In genomic region chr1:181106022-181106312, GRCh38 we compare ENCODE assay signal across 8 cellular contexts. TPM values are rescaled to one million over a fixed set of nuclear protein-coding genes. Genes with fewer than 3 reads are reported as not detected.
DNase-seq lines count a peak whose midpoint lies in the region; ATAC-seq and TF ChIP-seq lines count a peak whose summit lies in the region.

No MANE protein-coding gene starts in this region.

- no peak for TF ChIP-seq CTCF in left ventricle myocardium inferior (IDR thresholded peaks at IDR 0.05; ENCODE audit: borderline replicate concordance)
- TF ChIP-seq CTCF in body of pancreas (IDR thresholded peaks at IDR 0.05) = no peak
- TF ChIP-seq CTCF in uterus (IDR thresholded peaks at IDR 0.05) = no peak

- H3K36me3 Mint-ChIP-seq in naive thymus-derived CD4-positive, alpha-beta T cell = no peaks in the 10 kb centered on the region

- H3K9me3 ChIP-seq in left ventricle myocardium inferior (replicated peaks) (no peaks in the 10 kb centered on the region), body of pancreas (no peaks in the 10 kb centered on the region), uterus (no peaks in the 10 kb centered on the region)
- no peaks in the 10 kb centered on the region for H3K9me3 ChIP-seq in naive thymus-derived CD4-positive, alpha-beta T cell (ENCODE audit: control insufficient read depth in 2 of 3, low read length in 3 of 3)

- peaks cover 17 to 70% (median 55%) of the 10 kb centered on the region in 7 donors for H3K4me1 Mint-ChIP-seq in naive thymus-derived CD4-positive, alpha-beta T cell

- DNase-seq in left ventricle myocardium inferior = no peak
- DNase-seq in Right ventricle myocardium superior = no peak
- no peak for DNase-seq in body of pancreas
- DNase-seq in naive thymus-derived CD4-positive, alpha-beta T cell = no peak
- DNase-seq in uterus = no peak
- no peak for DNase-seq in stimulated activated CD4-positive, alpha-beta T cell treated with anti-CD3 and anti-CD28 coated beads, Interleukin-4, amount 100 ng/mL, for 1 hour

- H3K4me1 ChIP-seq in left ventricle myocardium inferior = peaks cover 73% of the 10 kb centered on the region
- H3K4me1 ChIP-seq in body of pancreas = peaks cover 44% of the 10 kb centered on the region
- peaks cover 16 to 20% of the 10 kb centered on the region in 2 donors for H3K4me1 ChIP-seq in naive thymus-derived CD4-positive, alpha-beta T cell (ENCODE audit: control insufficient read depth in 2 of 2, insufficient read depth in 2 of 2, low read length in 2 of 2)
- no peaks in the 10 kb centered on the region for H3K4me1 ChIP-seq in uterus

- H3K4me3 ChIP-seq in left ventricle myocardium inferior = peak overlapping the region; percentile 86
- H3K4me3 ChIP-seq in body of pancreas = no peak overlapping the region
- H3K4me3 ChIP-seq in naive thymus-derived CD4-positive, alpha-beta T cell (ENCODE audit: low read length) = peak overlapping the region; percentile 58
- peak overlapping the region in 1 of 2 donors; percentile 42 for H3K4me3 ChIP-seq in uterus

- H3K36me3 ChIP-seq in left ventricle myocardium inferior (no peaks in the 10 kb centered on the region), body of pancreas (replicated peaks in 1 of 2; ENCODE audit: insufficient read depth in 1 of 2, low read depth in 2 of 2) (no peaks in the 10 kb centered on the region), uterus (no peaks in the 10 kb centered on the region)
- no peaks in the 10 kb centered on the region for H3K36me3 ChIP-seq in naive thymus-derived CD4-positive, alpha-beta T cell (ENCODE audit: control insufficient read depth in 2 of 3, insufficient read depth in 3 of 3, low read length in 3 of 3)

- peaks cover 0 to 3% (median 0%) of the 10 kb centered on the region in 11 donors for H3K9me3 Mint-ChIP-seq in naive thymus-derived CD4-positive, alpha-beta T cell

- POLR2A ChIA-PET in naive thymus-derived CD4-positive, alpha-beta T cell (lab: Charles Lee) = interaction anchor here (0.9 to 12.8 kb wide), 7 partner anchors 10 to 73 kb away, joined by 3 to 264 read pairs (median 7); partner anchors contain the start of genes IER5 and MR1

- WGBS in body of pancreas, 2 donors = 75 to 79% methylated on average over 3 of the region's 3 CpGs

- peak overlapping the region; percentile 69 to 97 (median 89) for H3K27ac Mint-ChIP-seq in naive thymus-derived CD4-positive, alpha-beta T cell

- intact Hi-C loops in left ventricle myocardium inferior (cut with micrococcal nuclease) (no loop called here), Right ventricle myocardium superior (cut with DNase I) (loop anchor here (5.0 kb wide), 1 partner anchor 36 kb away; no protein-coding TSS in a partner anchor), body of pancreas (cut with DNase I) (no loop called here), uterus (cut with DNase I; ENCODE audit: low total_unique reads) (no loop called here)
- intact Hi-C loops in naive thymus-derived CD4-positive, alpha-beta T cell (cut with micrococcal nuclease) = loop anchor here (5.0 to 10.0 kb wide), 4 partner anchors 954 to 1499 kb away; partner anchors contain the start of genes CEP350 (in 1 of the 2), QSOX1 (in 1 of the 2), RGS16 (in 1 of the 2) and TOR1AIP1 (in 1 of the 2)

- H3K27ac ChIP-seq in left ventricle myocardium inferior (replicated peaks) = peak overlapping the region; percentile 94
- H3K27ac ChIP-seq in body of pancreas = peak overlapping the region in 3 of 4 donors; percentile 44 to 55 (median 47)
- peak overlapping the region; percentile 60 for H3K27ac ChIP-seq in naive thymus-derived CD4-positive, alpha-beta T cell (ENCODE audit: low read depth, low read length)
- H3K27ac ChIP-seq in uterus = peak overlapping the region; percentile 91 to 98

- peaks cover 0 to 49% (median 0%) of the 10 kb centered on the region in 5 donors for H3K27me3 Mint-ChIP-seq in naive thymus-derived CD4-positive, alpha-beta T cell

- TF ChIP-seq POLR2A in body of pancreas (IDR thresholded peaks at IDR 0.05) (no peak), uterus (IDR thresholded peaks at IDR 0.05) (no peak)

- H3K4me3 Mint-ChIP-seq in naive thymus-derived CD4-positive, alpha-beta T cell = peak overlapping the region; percentile 82 to 96 (median 91)

- H3K27me3 ChIP-seq in left ventricle myocardium inferior (ENCODE audit: low read depth) = no peaks in the 10 kb centered on the region
- H3K27me3 ChIP-seq in body of pancreas = no peaks in the 10 kb centered on the region
- no peaks in the 10 kb centered on the region for H3K27me3 ChIP-seq in naive thymus-derived CD4-positive, alpha-beta T cell (ENCODE audit: control insufficient read depth in 2 of 2, insufficient read depth in 2 of 2, low read length in 2 of 2)
- no peaks in the 10 kb centered on the region for H3K27me3 ChIP-seq in uterus

- CTCF ChIA-PET in naive thymus-derived CD4-positive, alpha-beta T cell (lab: Charles Lee) = interaction anchor here (1.5 to 3.2 kb wide), 2 partner anchors 34 to 36 kb away, joined by 4 to 11 read pairs; no protein-coding TSS in a partner anchor

- ATAC-seq in Right ventricle myocardium superior (ENCODE audit: poor library complexity) (no peak), body of pancreas (no peak), HG02852 (IDR thresholded peaks at IDR 0.05; ENCODE audit: unreplicated experiment) (no peak), HG02885 (IDR thresholded peaks at IDR 0.05; ENCODE audit: poor library complexity, unreplicated experiment) (no peak)
- no peak for ATAC-seq in naive thymus-derived CD4-positive, alpha-beta T cell

RNA-seq across cellular contexts. Expression of gene IER5, which starts 17.5 kb away (rescaled TPM):
- total RNA-seq in left ventricle myocardium inferior (22.1 TPM), Right ventricle myocardium superior (15.1 TPM), body of pancreas (1 to 10 TPM; 6.6 to 6.7 TPM), uterus (10 to 100 TPM; 19.4 to 34.8 (median 24.2) TPM)
- total RNA-seq in naive thymus-derived CD4-positive, alpha-beta T cell = 10 to 100 TPM; 12.7 to 86.9 (median 46.0) TPM
- polyA plus RNA-seq in naive thymus-derived CD4-positive, alpha-beta T cell = 1 to 10 TPM; 2.1 to 2.6 TPM

Comparison
In these comparisons a context has a peak if more than half of its experiments do, and no peak if none do; other contexts are left out.
1. intact Hi-C loops: an anchor here in Right ventricle myocardium superior (5.0 kb wide) and naive thymus-derived CD4-positive, alpha-beta T cell (5.0 to 10.0 kb wide); none called in left ventricle myocardium inferior, body of pancreas and uterus.
2. H3K4me3 ChIP-seq: peak in left ventricle myocardium inferior (single experiment) and naive thymus-derived CD4-positive, alpha-beta T cell (single experiment); none in body of pancreas (0 of 2).
3. Peak in every context shown above with its lines, with median percentiles within 50 percentile points of each other: H3K27ac ChIP-seq.